Comparison of ENCODE assay signal across 35 cellular contexts in genomic region chr9:29969856-29970647, GRCh38.
"Had no signal": no experiment of that assay in that cellular context is flagged by ENCODE, and none has a peak within 500 bp of the region (broad histone marks: within the 10 kb centered on the region; RNA-seq: fewer than 3 reads in every experiment).

No MANE protein-coding gene starts in this region.

- H3K4me3 Mint-ChIP-seq: activated B cell treated with CpG ODN at 0.5 μM for 24 hours; activated CD4-positive, alpha-beta memory T cell treated with anti-CD3 and anti-CD28 coated beads for 36 hours; activated naive CD4-positive, alpha-beta T cell treated with anti-CD3 and anti-CD28 coated beads, Interleukin-2, amount 10 ng/mL, durations not matched to agents 7 days and 5 days; activated naive CD8-positive, alpha-beta T cell; activated naive CD8-positive, alpha-beta T cell treated with anti-CD3 and anti-CD28 coated beads, Interleukin-2, amount 50 U/mL, for 24 hours; central memory CD8-positive, alpha-beta T cell had no signal

- H3K36me3 ChIP-seq: cardiac muscle cell, SJSA1 had no signal

- H3K4me1 Mint-ChIP-seq: activated B cell treated with CpG ODN at 0.5 μM for 24 hours; activated naive CD4-positive, alpha-beta T cell treated with anti-CD3 and anti-CD28 coated beads, Interleukin-2, amount 10 ng/mL, durations not matched to agents 7 days and 5 days; activated naive CD8-positive, alpha-beta T cell treated with anti-CD3 and anti-CD28 coated beads, Interleukin-2, amount 50 U/mL, for 24 hours; central memory CD8-positive, alpha-beta T cell had no signal

- H3K27ac ChIP-seq: cardiac muscle cell, PC-9, SJSA1, VCaP had no signal

- ATAC-seq: activated naive CD8-positive, alpha-beta T cell treated with anti-CD3 and anti-CD28 coated beads, Interleukin-2, amount 50 U/mL, for 24 hours had no signal

- H3K27me3 ChIP-seq: cardiac muscle cell, SJSA1 had no signal

- H3K36me3 Mint-ChIP-seq: activated CD4-positive, alpha-beta memory T cell treated with anti-CD3 and anti-CD28 coated beads for 36 hours; activated naive CD4-positive, alpha-beta T cell treated with anti-CD3 and anti-CD28 coated beads, Interleukin-2, amount 10 ng/mL, durations not matched to agents 7 days and 5 days; activated naive CD8-positive, alpha-beta T cell had no signal

- H3K4me1 ChIP-seq: SJSA1 had no signal

- H3K27ac Mint-ChIP-seq: activated B cell treated with CpG ODN at 0.5 μM for 24 hours; activated CD4-positive, alpha-beta memory T cell treated with anti-CD3 and anti-CD28 coated beads for 36 hours; activated naive CD4-positive, alpha-beta T cell treated with anti-CD3 and anti-CD28 coated beads, Interleukin-2, amount 10 ng/mL, durations not matched to agents 7 days and 5 days; activated naive CD8-positive, alpha-beta T cell; activated naive CD8-positive, alpha-beta T cell treated with anti-CD3 and anti-CD28 coated beads, Interleukin-2, amount 50 U/mL, for 24 hours had no signal

- H3K9me3 ChIP-seq: SJSA1 had no signal

- H3K27me3 Mint-ChIP-seq: activated B cell treated with CpG ODN at 0.5 μM for 24 hours; activated CD4-positive, alpha-beta memory T cell treated with anti-CD3 and anti-CD28 coated beads for 36 hours; activated naive CD4-positive, alpha-beta T cell treated with anti-CD3 and anti-CD28 coated beads, Interleukin-2, amount 10 ng/mL, durations not matched to agents 7 days and 5 days; activated naive CD8-positive, alpha-beta T cell; activated naive CD8-positive, alpha-beta T cell treated with anti-CD3 and anti-CD28 coated beads, Interleukin-2, amount 50 U/mL, for 24 hours; central memory CD8-positive, alpha-beta T cell had no signal

- DNase-seq: activated B cell treated with CpG ODN at 0.5 μM for 24 hours; activated CD4-positive, alpha-beta memory T cell treated with anti-CD3 and anti-CD28 coated beads for 36 hours; activated CD4-positive, alpha-beta T cell treated with anti-CD3 and anti-CD28 coated beads for 4 hours; activated CD4-positive, alpha-beta T cell treated with anti-CD3 and anti-CD28 coated beads, Interleukin-2, amount 50 U/mL, for 1 hour; activated CD4-positive, CD25-positive, alpha-beta regulatory T cell treated with anti-CD3 and anti-CD28 coated beads, Interleukin-2, amount 50 U/mL, for 72 hours; activated CD8-positive, alpha-beta memory T cell treated with anti-CD3 and anti-CD28 coated beads, Interleukin-2, amount 50 U/mL, for 4 hours; activated effector memory CD4-positive, alpha-beta T cell treated with Interleukin-2 at 50 U/mL for 16 hours; activated naive CD4-positive, alpha-beta T cell treated with anti-CD3 and anti-CD28 coated beads, Interleukin-2, amount 10 ng/mL, durations not matched to agents 7 days and 5 days; activated naive CD8-positive, alpha-beta T cell treated with anti-CD3 and anti-CD28 coated beads, Interleukin-2, amount 50 U/mL, for 24 hours; activated T-cell treated with anti-CD3 and anti-CD28 coated beads for 4 hours; activated T-cell treated with anti-CD3 and anti-CD28 coated beads, Interleukin-2, amount 50 U/mL, for 48 hours; anterior cingulate cortex; Karpas-422; KBM-7; NCI-H1105; NCI-H1417 treated with DMSO at 0.1 percent for 48 hours; NCI-H187 treated with DMSO at 0.1 percent for 48 hours; NCI-H2081; NCI-H2171 treated with DMSO at 0.1 percent for 48 hours; NCI-H2227 treated with DMSO at 0.1 percent for 48 hours; NCI-H446 treated with DMSO at 0.1 percent for 48 hours; NCI-H526; NCI-H748 treated with DMSO at 0.1 percent for 48 hours; NK-92 treated with Interleukin-12 subunit alpha and Interleukin-12 subunit beta, amount 100 ng/mL, for 24 hours; PC-9; SHP77 treated with DMSO at 0.1 percent for 48 hours; SW 1271; T-helper 1 cell; T-helper 2 cell; T-helper 9 cell had no signal

- H3K4me3 ChIP-seq: cardiac muscle cell, PC-9, SJSA1 had no signal

- H3K9me3 Mint-ChIP-seq: activated B cell treated with CpG ODN at 0.5 μM for 24 hours; activated CD4-positive, alpha-beta memory T cell treated with anti-CD3 and anti-CD28 coated beads for 36 hours; activated naive CD4-positive, alpha-beta T cell treated with anti-CD3 and anti-CD28 coated beads, Interleukin-2, amount 10 ng/mL, durations not matched to agents 7 days and 5 days; activated naive CD8-positive, alpha-beta T cell treated with anti-CD3 and anti-CD28 coated beads, Interleukin-2, amount 50 U/mL, for 24 hours had no signal
